8 cellular contexts compared by ENCODE assay signal in genomic region chr14:44898547-44898946, GRCh38.
DNase-seq lines count a peak whose midpoint lies in the region; ATAC-seq and TF ChIP-seq lines count a peak whose summit lies in the region.

No MANE protein-coding gene starts in this region.

- TF ChIP-seq CTCF in AG04449 (IDR thresholded peaks at IDR 0.05; ENCODE audit: insufficient read depth, low read length, missing control alignments) (no peak), HFFc6 (IDR thresholded peaks at IDR 0.05) (no peak), chondrocyte (IDR thresholded peaks at IDR 0.05) (no peak)

- DNase-seq in AG04449 (ENCODE audit: low read depth, low spot score) (no peak), HFFc6 (peak; percentile 16), chondrocyte (ENCODE audit: low spot score) (no peak), AG20443 (ENCODE audit: low spot score) (no peak), sciatic nerve (ENCODE audit: low spot score) (no peak)
- no peak for DNase-seq in activated CD4-positive, alpha-beta T cell treated with anti-CD3 and anti-CD28 coated beads, Interleukin-2, amount 50 U/mL, for 4 hours

- no peak for ATAC-seq in sciatic nerve
- ATAC-seq in GM21529 (IDR thresholded peaks at IDR 0.05; ENCODE audit: unreplicated experiment), result no peak

- CTCF ChIA-PET in AG04449 (lab: Yijun Ruan, JAX), result interaction anchor here (1.5 kb wide), 1 partner anchor 353 kb away, joined by 3 read pairs; no protein-coding TSS in a partner anchor

- no peaks in the 10 kb centered on the region for H3K27me3 Mint-ChIP-seq in HFFc6 (ENCODE audit: insufficient read depth)
- no peaks in the 10 kb centered on the region for H3K27me3 Mint-ChIP-seq in chondrocyte (ENCODE audit: low read depth)

- H3K36me3 ChIP-seq in mucosa of stomach (ENCODE audit: control insufficient read depth, insufficient read depth, low read length), result no peaks in the 10 kb centered on the region

- no peaks in the 10 kb centered on the region for H3K4me1 ChIP-seq in mucosa of stomach (ENCODE audit: control insufficient read depth, insufficient read depth, low read length)

- H3K9ac ChIP-seq in mucosa of stomach (ENCODE audit: low read length), result peak overlapping the region; percentile 87

- H3K9me3 Mint-ChIP-seq in HFFc6 (peaks cover 8% of the 10 kb centered on the region), chondrocyte (ENCODE audit: low read depth) (no peaks in the 10 kb centered on the region)

- H3K36me3 Mint-ChIP-seq in HFFc6 (ENCODE audit: low read depth), result 0 out of 2 replicates have a peak, but pooled peaks cover 9% of the 10 kb centered on the region
- H3K36me3 Mint-ChIP-seq in chondrocyte (ENCODE audit: low read depth), result no peaks in the 10 kb centered on the region

- H3K4me1 Mint-ChIP-seq in HFFc6 (ENCODE audit: low read depth) (peaks cover 32% of the 10 kb centered on the region), chondrocyte (ENCODE audit: low read depth) (peaks cover 30% of the 10 kb centered on the region)

- peak overlapping the region; percentile 91 for H3K27ac Mint-ChIP-seq in HFFc6
- no peak overlapping the region for H3K27ac Mint-ChIP-seq in chondrocyte (ENCODE audit: unreplicated experiment)

- H3K27me3 ChIP-seq in mucosa of stomach (ENCODE audit: control insufficient read depth, insufficient read depth, low read length), result no peaks in the 10 kb centered on the region

- intact Hi-C loops in sciatic nerve (cut with DNase I), result no loop called here

- H3K4me3 ChIP-seq in AG04449 (ENCODE audit: low read depth, low read length) (peak overlapping the region; percentile 15), mucosa of stomach (ENCODE audit: low read length) (peak overlapping the region; percentile 85)

- no peaks in the 10 kb centered on the region for H3K9me3 ChIP-seq in mucosa of stomach (ENCODE audit: control insufficient read depth, low read length)

- POLR2A ChIA-PET in AG04449 (lab: Yijun Ruan, JAX), result interaction anchor here (1.4 kb wide), 1 partner anchor 63 kb away, joined by 4 read pairs; the partner anchor contains the start of genes KLHL28 and TOGARAM1

- H3K4me3 Mint-ChIP-seq in HFFc6 (peak overlapping the region; percentile 95), chondrocyte (ENCODE audit: unreplicated experiment) (peak overlapping the region; percentile 91)
